Comparison of ENCODE assay signal across 1 cellular context in the genomic region with DNA sequence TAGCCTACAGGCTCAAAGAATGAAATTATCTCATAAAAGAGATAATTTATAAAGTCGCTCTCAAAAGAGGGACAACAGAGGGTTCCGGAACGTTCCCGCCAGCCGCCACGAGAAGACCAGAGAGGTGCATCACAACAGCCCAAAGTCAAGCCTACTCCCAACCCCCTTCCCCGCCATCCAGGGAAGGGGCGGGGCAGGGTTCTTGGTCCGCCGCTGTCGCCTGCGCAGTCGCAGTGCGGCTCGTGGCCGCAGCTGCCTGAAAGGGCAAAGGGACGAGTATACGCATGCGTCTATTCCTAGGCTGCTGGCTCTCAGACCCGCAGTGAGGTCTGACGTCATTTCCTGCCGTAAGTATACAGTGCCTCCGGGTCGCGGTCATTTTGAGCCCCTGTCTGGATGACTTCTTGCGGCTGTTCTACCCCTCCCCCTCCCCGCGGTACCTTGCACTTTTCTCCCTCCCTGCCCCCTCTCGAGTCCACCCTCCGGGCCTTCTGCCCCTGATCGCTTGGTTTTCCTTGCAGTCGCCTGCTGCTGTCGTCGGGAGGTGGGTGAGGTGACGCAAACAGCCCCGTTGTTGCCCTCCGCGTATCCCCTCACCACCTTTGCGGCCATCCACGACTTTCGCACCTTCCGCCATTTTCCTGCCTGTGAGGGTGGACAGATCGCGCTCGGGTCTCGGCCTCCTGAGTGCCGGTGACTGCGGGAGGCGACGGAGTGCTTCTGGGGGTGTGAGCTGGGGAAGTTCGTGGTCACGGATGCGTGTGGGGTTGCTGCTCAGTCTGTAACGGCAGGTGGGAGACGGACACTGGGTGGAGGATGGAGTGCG.
A peak's percentile ranks its signal among the peaks of the same experiment; 100 is the strongest.
TF ChIP-seq lines count a peak whose summit lies in the region.

A gene with protein sequence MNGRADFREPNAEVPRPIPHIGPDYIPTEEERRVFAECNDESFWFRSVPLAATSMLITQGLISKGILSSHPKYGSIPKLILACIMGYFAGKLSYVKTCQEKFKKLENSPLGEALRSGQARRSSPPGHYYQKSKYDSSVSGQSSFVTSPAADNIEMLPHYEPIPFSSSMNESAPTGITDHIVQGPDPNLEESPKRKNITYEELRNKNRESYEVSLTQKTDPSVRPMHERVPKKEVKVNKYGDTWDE (plus strand): TSS at position 383 of the 826 bp plus-strand sequence. CDS start 1,537 bp downstream, outside the sequence.

TF ChIP-seq in HEK293, 187 proteins besides CTCF, POLR2A, EP300 and RAD21 (continued from another document and continues in another):
- TF ChIP-seq, protein P1, sequence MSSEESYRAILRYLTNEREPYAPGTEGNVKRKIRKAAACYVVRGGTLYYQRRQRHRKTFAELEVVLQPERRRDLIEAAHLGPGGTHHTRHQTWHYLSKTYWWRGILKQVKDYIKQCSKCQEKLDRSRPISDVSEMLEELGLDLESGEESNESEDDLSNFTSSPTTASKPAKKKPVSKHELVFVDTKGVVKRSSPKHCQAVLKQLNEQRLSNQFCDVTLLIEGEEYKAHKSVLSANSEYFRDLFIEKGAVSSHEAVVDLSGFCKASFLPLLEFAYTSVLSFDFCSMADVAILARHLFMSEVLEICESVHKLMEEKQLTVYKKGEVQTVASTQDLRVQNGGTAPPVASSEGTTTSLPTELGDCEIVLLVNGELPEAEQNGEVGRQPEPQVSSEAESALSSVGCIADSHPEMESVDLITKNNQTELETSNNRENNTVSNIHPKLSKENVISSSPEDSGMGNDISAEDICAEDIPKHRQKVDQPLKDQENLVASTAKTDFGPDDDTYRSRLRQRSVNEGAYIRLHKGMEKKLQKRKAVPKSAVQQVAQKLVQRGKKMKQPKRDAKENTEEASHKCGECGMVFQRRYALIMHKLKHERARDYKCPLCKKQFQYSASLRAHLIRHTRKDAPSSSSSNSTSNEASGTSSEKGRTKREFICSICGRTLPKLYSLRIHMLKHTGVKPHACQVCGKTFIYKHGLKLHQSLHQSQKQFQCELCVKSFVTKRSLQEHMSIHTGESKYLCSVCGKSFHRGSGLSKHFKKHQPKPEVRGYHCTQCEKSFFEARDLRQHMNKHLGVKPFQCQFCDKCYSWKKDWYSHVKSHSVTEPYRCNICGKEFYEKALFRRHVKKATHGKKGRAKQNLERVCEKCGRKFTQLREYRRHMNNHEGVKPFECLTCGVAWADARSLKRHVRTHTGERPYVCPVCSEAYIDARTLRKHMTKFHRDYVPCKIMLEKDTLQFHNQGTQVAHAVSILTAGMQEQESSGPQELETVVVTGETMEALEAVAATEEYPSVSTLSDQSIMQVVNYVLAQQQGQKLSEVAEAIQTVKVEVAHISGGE (tag by site-specific recombination; conservative IDR thresholded peaks at IDR 0.05; ENCODE audit: low read depth) = peak; percentile 85
- peak; percentile 93 for TF ChIP-seq ZBTB21 (tag by site-specific recombination; IDR thresholded peaks at IDR 0.05)
- TF ChIP-seq ZSCAN16 (tag by site-specific recombination; IDR thresholded peaks at IDR 0.05) = 0 out of 2 replicates have a peak, but pooled peaks have one; percentile 14
- TF ChIP-seq, protein P2, sequence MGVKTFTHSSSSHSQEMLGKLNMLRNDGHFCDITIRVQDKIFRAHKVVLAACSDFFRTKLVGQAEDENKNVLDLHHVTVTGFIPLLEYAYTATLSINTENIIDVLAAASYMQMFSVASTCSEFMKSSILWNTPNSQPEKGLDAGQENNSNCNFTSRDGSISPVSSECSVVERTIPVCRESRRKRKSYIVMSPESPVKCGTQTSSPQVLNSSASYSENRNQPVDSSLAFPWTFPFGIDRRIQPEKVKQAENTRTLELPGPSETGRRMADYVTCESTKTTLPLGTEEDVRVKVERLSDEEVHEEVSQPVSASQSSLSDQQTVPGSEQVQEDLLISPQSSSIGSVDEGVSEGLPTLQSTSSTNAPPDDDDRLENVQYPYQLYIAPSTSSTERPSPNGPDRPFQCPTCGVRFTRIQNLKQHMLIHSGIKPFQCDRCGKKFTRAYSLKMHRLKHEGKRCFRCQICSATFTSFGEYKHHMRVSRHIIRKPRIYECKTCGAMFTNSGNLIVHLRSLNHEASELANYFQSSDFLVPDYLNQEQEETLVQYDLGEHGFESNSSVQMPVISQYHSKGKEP (tag by site-specific recombination; IDR thresholded peaks at IDR 0.05) = no peak
- TF ChIP-seq ZNF335 (tag by site-specific recombination; conservative IDR thresholded peaks at IDR 0.05) = peak; percentile 87
- no peak for TF ChIP-seq ZNF530 (tag by site-specific recombination; IDR thresholded peaks at IDR 0.05; ENCODE audit: low read depth)
- TF ChIP-seq, protein P3, sequence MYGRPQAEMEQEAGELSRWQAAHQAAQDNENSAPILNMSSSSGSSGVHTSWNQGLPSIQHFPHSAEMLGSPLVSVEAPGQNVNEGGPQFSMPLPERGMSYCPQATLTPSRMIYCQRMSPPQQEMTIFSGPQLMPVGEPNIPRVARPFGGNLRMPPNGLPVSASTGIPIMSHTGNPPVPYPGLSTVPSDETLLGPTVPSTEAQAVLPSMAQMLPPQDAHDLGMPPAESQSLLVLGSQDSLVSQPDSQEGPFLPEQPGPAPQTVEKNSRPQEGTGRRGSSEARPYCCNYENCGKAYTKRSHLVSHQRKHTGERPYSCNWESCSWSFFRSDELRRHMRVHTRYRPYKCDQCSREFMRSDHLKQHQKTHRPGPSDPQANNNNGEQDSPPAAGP (tag by site-specific recombination; IDR thresholded peaks at IDR 0.05) = peak; percentile 70
- TF ChIP-seq KLF16 (tag by site-specific recombination; IDR thresholded peaks at IDR 0.05) = peak; percentile 32; the same call in 1 of the 2 replicates
- TF ChIP-seq, protein P4, sequence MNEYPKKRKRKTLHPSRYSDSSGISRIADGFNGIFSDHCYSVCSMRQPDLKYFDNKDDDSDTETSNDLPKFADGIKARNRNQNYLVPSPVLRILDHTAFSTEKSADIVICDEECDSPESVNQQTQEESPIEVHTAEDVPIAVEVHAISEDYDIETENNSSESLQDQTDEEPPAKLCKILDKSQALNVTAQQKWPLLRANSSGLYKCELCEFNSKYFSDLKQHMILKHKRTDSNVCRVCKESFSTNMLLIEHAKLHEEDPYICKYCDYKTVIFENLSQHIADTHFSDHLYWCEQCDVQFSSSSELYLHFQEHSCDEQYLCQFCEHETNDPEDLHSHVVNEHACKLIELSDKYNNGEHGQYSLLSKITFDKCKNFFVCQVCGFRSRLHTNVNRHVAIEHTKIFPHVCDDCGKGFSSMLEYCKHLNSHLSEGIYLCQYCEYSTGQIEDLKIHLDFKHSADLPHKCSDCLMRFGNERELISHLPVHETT (tag by site-specific recombination; IDR thresholded peaks at IDR 0.05) = peak; percentile 77
- TF ChIP-seq KLF10 (tag by site-specific recombination; IDR thresholded peaks at IDR 0.05) = peak; percentile 38; the same call in 1 of the 2 replicates
- TF ChIP-seq, protein P5, sequence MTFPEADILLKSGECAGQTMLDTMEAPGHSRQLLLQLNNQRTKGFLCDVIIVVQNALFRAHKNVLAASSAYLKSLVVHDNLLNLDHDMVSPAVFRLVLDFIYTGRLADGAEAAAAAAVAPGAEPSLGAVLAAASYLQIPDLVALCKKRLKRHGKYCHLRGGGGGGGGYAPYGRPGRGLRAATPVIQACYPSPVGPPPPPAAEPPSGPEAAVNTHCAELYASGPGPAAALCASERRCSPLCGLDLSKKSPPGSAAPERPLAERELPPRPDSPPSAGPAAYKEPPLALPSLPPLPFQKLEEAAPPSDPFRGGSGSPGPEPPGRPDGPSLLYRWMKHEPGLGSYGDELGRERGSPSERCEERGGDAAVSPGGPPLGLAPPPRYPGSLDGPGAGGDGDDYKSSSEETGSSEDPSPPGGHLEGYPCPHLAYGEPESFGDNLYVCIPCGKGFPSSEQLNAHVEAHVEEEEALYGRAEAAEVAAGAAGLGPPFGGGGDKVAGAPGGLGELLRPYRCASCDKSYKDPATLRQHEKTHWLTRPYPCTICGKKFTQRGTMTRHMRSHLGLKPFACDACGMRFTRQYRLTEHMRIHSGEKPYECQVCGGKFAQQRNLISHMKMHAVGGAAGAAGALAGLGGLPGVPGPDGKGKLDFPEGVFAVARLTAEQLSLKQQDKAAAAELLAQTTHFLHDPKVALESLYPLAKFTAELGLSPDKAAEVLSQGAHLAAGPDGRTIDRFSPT (tag by site-specific recombination; IDR thresholded peaks at IDR 0.05) = peak; percentile 38; the same call in 1 of the 2 replicates
- TF ChIP-seq YY1 (tag by site-specific recombination; IDR thresholded peaks at IDR 0.05) = peak; percentile 95
- peak; percentile 72; the same call in 1 of the 2 replicates for TF ChIP-seq SP7 (tag by site-specific recombination; IDR thresholded peaks at IDR 0.05)
- TF ChIP-seq ZFHX2 (tag by site-specific recombination; conservative IDR thresholded peaks at IDR 0.05) = peak; percentile 33; the same call in 1 of the 2 replicates
- no peak for TF ChIP-seq ZNF404 (tag by site-specific recombination; IDR thresholded peaks at IDR 0.05)
- peak; percentile 53; the same call in 1 of the 2 replicates for TF ChIP-seq ZSCAN23 (tag by site-specific recombination; IDR thresholded peaks at IDR 0.05)
- TF ChIP-seq, protein P6, sequence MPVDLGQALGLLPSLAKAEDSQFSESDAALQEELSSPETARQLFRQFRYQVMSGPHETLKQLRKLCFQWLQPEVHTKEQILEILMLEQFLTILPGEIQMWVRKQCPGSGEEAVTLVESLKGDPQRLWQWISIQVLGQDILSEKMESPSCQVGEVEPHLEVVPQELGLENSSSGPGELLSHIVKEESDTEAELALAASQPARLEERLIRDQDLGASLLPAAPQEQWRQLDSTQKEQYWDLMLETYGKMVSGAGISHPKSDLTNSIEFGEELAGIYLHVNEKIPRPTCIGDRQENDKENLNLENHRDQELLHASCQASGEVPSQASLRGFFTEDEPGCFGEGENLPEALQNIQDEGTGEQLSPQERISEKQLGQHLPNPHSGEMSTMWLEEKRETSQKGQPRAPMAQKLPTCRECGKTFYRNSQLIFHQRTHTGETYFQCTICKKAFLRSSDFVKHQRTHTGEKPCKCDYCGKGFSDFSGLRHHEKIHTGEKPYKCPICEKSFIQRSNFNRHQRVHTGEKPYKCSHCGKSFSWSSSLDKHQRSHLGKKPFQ (tag by site-specific recombination; IDR thresholded peaks at IDR 0.05) = peak; percentile 60; the same call in 1 of the 2 replicates
- peak; percentile 33; the same call in 1 of the 2 replicates for TF ChIP-seq ZBTB8A (tag by site-specific recombination; IDR thresholded peaks at IDR 0.05)
- TF ChIP-seq, protein P7, sequence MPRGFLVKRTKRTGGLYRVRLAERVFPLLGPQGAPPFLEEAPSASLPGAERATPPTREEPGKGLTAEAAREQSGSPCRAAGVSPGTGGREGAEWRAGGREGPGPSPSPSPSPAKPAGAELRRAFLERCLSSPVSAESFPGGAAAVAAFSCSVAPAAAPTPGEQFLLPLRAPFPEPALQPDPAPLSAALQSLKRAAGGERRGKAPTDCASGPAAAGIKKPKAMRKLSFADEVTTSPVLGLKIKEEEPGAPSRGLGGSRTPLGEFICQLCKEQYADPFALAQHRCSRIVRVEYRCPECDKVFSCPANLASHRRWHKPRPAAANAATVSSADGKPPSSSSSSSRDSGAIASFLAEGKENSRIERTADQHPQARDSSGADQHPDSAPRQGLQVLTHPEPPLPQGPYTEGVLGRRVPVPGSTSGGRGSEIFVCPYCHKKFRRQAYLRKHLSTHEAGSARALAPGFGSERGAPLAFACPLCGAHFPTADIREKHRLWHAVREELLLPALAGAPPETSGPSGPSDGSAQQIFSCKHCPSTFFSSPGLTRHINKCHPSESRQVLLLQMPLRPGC (tag by site-specific recombination; IDR thresholded peaks at IDR 0.05) = peak; percentile 62; the same call in 1 of the 2 replicates
- peak; percentile 47; the same call in 1 of the 2 replicates for TF ChIP-seq SP3 (tag by site-specific recombination; IDR thresholded peaks at IDR 0.05)
- no peak for TF ChIP-seq ZNF777 (tag by site-specific recombination; IDR thresholded peaks at IDR 0.05; ENCODE audit: borderline replicate concordance)
- peak; percentile 54; the same call in 1 of the 2 replicates for TF ChIP-seq ZNF843 (tag by site-specific recombination; IDR thresholded peaks at IDR 0.05)
- TF ChIP-seq ZNF19 (tag by site-specific recombination; IDR thresholded peaks at IDR 0.05; ENCODE audit: low read depth) = no peak
- TF ChIP-seq ZBTB17 (tag by site-specific recombination; IDR thresholded peaks at IDR 0.05) = peak; percentile 96
- no peak for TF ChIP-seq ZNF114 (tag by site-specific recombination; IDR thresholded peaks at IDR 0.05)
- TF ChIP-seq KLF9 (tag by site-specific recombination; IDR thresholded peaks at IDR 0.05; ENCODE audit: low read depth) = peak; percentile 73
- TF ChIP-seq, protein P8, sequence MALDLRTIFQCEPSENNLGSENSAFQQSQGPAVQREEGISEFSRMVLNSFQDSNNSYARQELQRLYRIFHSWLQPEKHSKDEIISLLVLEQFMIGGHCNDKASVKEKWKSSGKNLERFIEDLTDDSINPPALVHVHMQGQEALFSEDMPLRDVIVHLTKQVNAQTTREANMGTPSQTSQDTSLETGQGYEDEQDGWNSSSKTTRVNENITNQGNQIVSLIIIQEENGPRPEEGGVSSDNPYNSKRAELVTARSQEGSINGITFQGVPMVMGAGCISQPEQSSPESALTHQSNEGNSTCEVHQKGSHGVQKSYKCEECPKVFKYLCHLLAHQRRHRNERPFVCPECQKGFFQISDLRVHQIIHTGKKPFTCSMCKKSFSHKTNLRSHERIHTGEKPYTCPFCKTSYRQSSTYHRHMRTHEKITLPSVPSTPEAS (tag by site-specific recombination; IDR thresholded peaks at IDR 0.05) = 0 out of 2 replicates have a peak, but pooled peaks have one; percentile 8
- peak; percentile 59 for TF ChIP-seq GLIS2 (tag by site-specific recombination; IDR thresholded peaks at IDR 0.05)
- peak; percentile 85 for TF ChIP-seq HOXD13 (CRISPR knock-in tag; IDR thresholded peaks at IDR 0.05; ENCODE audit: borderline replicate concordance)
- peak; percentile 37; the same call in 1 of the 2 replicates for TF ChIP-seq BCL11A (tag by site-specific recombination; IDR thresholded peaks at IDR 0.05; ENCODE audit: low read depth)
- no peak for TF ChIP-seq ZNF292 (tag by site-specific recombination; IDR thresholded peaks at IDR 0.05; ENCODE audit: borderline replicate concordance, low read depth)
- TF ChIP-seq ZNF654 (tag by site-specific recombination; IDR thresholded peaks at IDR 0.05; ENCODE audit: low read depth) = no peak
- peak; percentile 59 for TF ChIP-seq ZIC2 (tag by site-specific recombination; IDR thresholded peaks at IDR 0.05)
- TF ChIP-seq ZNF132 (tag by site-specific recombination; IDR thresholded peaks at IDR 0.05; ENCODE audit: borderline replicate concordance) = no peak
- TF ChIP-seq, protein P9, sequence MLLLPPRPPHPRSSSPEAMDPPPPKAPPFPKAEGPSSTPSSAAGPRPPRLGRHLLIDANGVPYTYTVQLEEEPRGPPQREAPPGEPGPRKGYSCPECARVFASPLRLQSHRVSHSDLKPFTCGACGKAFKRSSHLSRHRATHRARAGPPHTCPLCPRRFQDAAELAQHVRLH (tag by site-specific recombination; IDR thresholded peaks at IDR 0.05) = peak; percentile 65; the same call in 1 of the 2 replicates
- TF ChIP-seq ZNF2 (tag by site-specific recombination; IDR thresholded peaks at IDR 0.05) = peak; percentile 87
- 0 out of 2 replicates have a peak, but pooled peaks have one; percentile 39 for TF ChIP-seq ZNF660 (tag by site-specific recombination; IDR thresholded peaks at IDR 0.05)
- TF ChIP-seq, protein P10, sequence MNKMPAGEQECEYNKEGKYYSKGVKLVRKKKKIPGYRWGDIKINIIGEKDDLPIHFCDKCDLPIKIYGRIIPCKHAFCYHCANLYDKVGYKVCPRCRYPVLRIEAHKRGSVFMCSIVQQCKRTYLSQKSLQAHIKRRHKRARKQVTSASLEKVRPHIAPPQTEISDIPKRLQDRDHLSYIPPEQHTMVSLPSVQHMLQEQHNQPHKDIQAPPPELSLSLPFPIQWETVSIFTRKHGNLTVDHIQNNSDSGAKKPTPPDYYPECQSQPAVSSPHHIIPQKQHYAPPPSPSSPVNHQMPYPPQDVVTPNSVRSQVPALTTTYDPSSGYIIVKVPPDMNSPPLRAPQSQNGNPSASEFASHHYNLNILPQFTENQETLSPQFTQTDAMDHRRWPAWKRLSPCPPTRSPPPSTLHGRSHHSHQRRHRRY (tag by site-specific recombination; IDR thresholded peaks at IDR 0.05) = no peak
- TF ChIP-seq GLI4 (tag by site-specific recombination; IDR thresholded peaks at IDR 0.05) = 0 out of 2 replicates have a peak, but pooled peaks have one; percentile 78
- TF ChIP-seq YY2 (tag by site-specific recombination; IDR thresholded peaks at IDR 0.05) = peak; percentile 95
